33 cellular contexts compared by ENCODE assay signal in genomic region chr7:50775231-50775630, GRCh38.
"Had no signal": no experiment of that assay in that cellular context is flagged by ENCODE, and none has a peak within 500 bp of the region (broad histone marks: within the 10 kb centered on the region; RNA-seq: fewer than 3 reads in every experiment).

No MANE protein-coding gene starts in this region.

- FAIRE-seq: colon, endometrium, frontal cortex, keratinocyte, small intestine had no signal

- H3K27ac Mint-ChIP-seq: activated CD4-positive, alpha-beta memory T cell treated with anti-CD3 and anti-CD28 coated beads, Interleukin-2, amount 10 ng/mL, durations not matched to agents 7 days and 5 days; activated CD4-positive, alpha-beta T cell treated with anti-CD3 and anti-CD28 coated beads, Interleukin-2, amount 10 ng/mL, durations not matched to agents 7 days and 5 days; activated naive CD4-positive, alpha-beta T cell treated with anti-CD3 and anti-CD28 coated beads, Interleukin-2, amount 50 U/mL, for 24 hours; activated T-helper 17 cell treated with anti-CD3 and anti-CD28 coated beads, Interleukin-2, amount 50 U/mL, for 72 hours; nephron; stimulated activated naive B cell treated with anti-CD40 and anti-IgM and Interleukin-4, amounts not matched to agents 10 μg/mL and 1 μg/mL and 100 μg/mL, for 72 hours; T-helper 1 cell treated with Interleukin-12 subunit alpha and Interleukin-12 subunit beta and Interleukin-4 antibody, amounts not matched to agents 30 μg/mL and 1 μg/mL, for 36 hours had no signal

- H3K36me3 ChIP-seq: ovary, prostate gland, sigmoid colon, transverse colon, uterus had no signal

- H3K27me3 ChIP-seq: ovary, sigmoid colon, transverse colon, uterus had no signal

- DNase-seq: activated CD4-positive, alpha-beta memory T cell treated with anti-CD3 and anti-CD28 coated beads, Interleukin-2, amount 10 ng/mL, durations not matched to agents 7 days and 5 days; activated CD4-positive, alpha-beta T cell treated with anti-CD3 and anti-CD28 coated beads for 1 hour; activated CD4-positive, alpha-beta T cell treated with anti-CD3 and anti-CD28 coated beads, Interleukin-2, amount 10 ng/mL, durations not matched to agents 7 days and 5 days; activated gamma-delta T cell treated with Interleukin-2 at 50 U/mL for 16 hours; activated T-cell treated with anti-CD3 and anti-CD28 coated beads, Interleukin-2, amount 50 U/mL, for 4 hours; anterior cingulate cortex; dermis blood vessel endothelial cell; effector CD4-positive, alpha-beta T cell; left cardiac atrium; left ventricle myocardium superior; mucosa of descending colon; ovary; retina; sigmoid colon; small intestine; stimulated activated CD4-positive, alpha-beta T cell treated with anti-CD3 and anti-CD28 coated beads, Interleukin-1b, Interleukin-23, amount 100 ng/mL, for 48 hours; stimulated activated CD4-positive, alpha-beta T cell treated with anti-CD3 and anti-CD28 coated beads, Interleukin-4, amount 100 ng/mL, for 4 hours; stimulated activated CD8-positive, alpha-beta memory T cell treated with anti-CD3 and anti-CD28 coated beads, Interleukin-4, amount 100 ng/mL, for 48 hours; stimulated activated naive B cell treated with anti-CD40 and anti-IgM and Interleukin-4, amounts not matched to agents 10 μg/mL and 1 μg/mL and 100 μg/mL, for 72 hours; SW 1271; T1000; transverse colon; uterus had no signal

- H3K9me3 Mint-ChIP-seq: activated CD4-positive, alpha-beta T cell treated with anti-CD3 and anti-CD28 coated beads, Interleukin-2, amount 10 ng/mL, durations not matched to agents 7 days and 5 days; activated naive CD4-positive, alpha-beta T cell treated with anti-CD3 and anti-CD28 coated beads, Interleukin-2, amount 50 U/mL, for 24 hours; activated T-cell treated with anti-CD3 and anti-CD28 coated beads, Interleukin-2, amount 50 U/mL, for 4 hours; activated T-helper 17 cell treated with anti-CD3 and anti-CD28 coated beads, Interleukin-2, amount 50 U/mL, for 72 hours; T-helper 1 cell treated with Interleukin-12 subunit alpha and Interleukin-12 subunit beta and Interleukin-4 antibody, amounts not matched to agents 30 μg/mL and 1 μg/mL, for 36 hours had no signal

- H3K4me1 Mint-ChIP-seq: activated CD4-positive, alpha-beta memory T cell treated with anti-CD3 and anti-CD28 coated beads, Interleukin-2, amount 10 ng/mL, durations not matched to agents 7 days and 5 days; activated CD4-positive, alpha-beta T cell treated with anti-CD3 and anti-CD28 coated beads, Interleukin-2, amount 10 ng/mL, durations not matched to agents 7 days and 5 days; activated naive CD4-positive, alpha-beta T cell treated with anti-CD3 and anti-CD28 coated beads, Interleukin-2, amount 50 U/mL, for 24 hours; activated T-helper 17 cell treated with anti-CD3 and anti-CD28 coated beads, Interleukin-2, amount 50 U/mL, for 72 hours; stimulated activated naive B cell treated with anti-CD40 and anti-IgM and Interleukin-4, amounts not matched to agents 10 μg/mL and 1 μg/mL and 100 μg/mL, for 72 hours had no signal

- H3K27ac ChIP-seq: epithelial cell of prostate, ovary, prostate gland, sigmoid colon, transverse colon, uterus had no signal

- H3K9me3 ChIP-seq: mucosa of descending colon, ovary, prostate gland, sigmoid colon, transverse colon, uterus had no signal

- H3K36me3 Mint-ChIP-seq: stimulated activated naive B cell treated with anti-CD40 and anti-IgM and Interleukin-4, amounts not matched to agents 10 μg/mL and 1 μg/mL and 100 μg/mL, for 72 hours had no signal

- H3K4me3 ChIP-seq: mucosa of descending colon, ovary, prostate gland, sigmoid colon, transverse colon, uterus had no signal

- H3K27me3 Mint-ChIP-seq: activated T-helper 17 cell treated with anti-CD3 and anti-CD28 coated beads, Interleukin-2, amount 50 U/mL, for 72 hours had no signal

- ATAC-seq: activated T-cell treated with anti-CD3 and anti-CD28 coated beads, Interleukin-2, amount 50 U/mL, for 4 hours; activated T-helper 17 cell treated with anti-CD3 and anti-CD28 coated beads, Interleukin-2, amount 50 U/mL, for 72 hours; left cardiac atrium; left ventricle myocardium superior; mucosa of descending colon; stimulated activated naive B cell treated with anti-CD40 and anti-IgM and Interleukin-4, amounts not matched to agents 10 μg/mL and 1 μg/mL and 100 μg/mL, for 72 hours had no signal

- H3K4me1 ChIP-seq: uterus had no signal

- H3K4me3 Mint-ChIP-seq: activated CD4-positive, alpha-beta memory T cell treated with anti-CD3 and anti-CD28 coated beads, Interleukin-2, amount 10 ng/mL, durations not matched to agents 7 days and 5 days; activated CD4-positive, alpha-beta T cell treated with anti-CD3 and anti-CD28 coated beads, Interleukin-2, amount 10 ng/mL, durations not matched to agents 7 days and 5 days; activated naive CD4-positive, alpha-beta T cell treated with anti-CD3 and anti-CD28 coated beads, Interleukin-2, amount 50 U/mL, for 24 hours; activated T-cell treated with anti-CD3 and anti-CD28 coated beads, Interleukin-2, amount 50 U/mL, for 4 hours; activated T-helper 17 cell treated with anti-CD3 and anti-CD28 coated beads, Interleukin-2, amount 50 U/mL, for 72 hours; nephron; stimulated activated naive B cell treated with anti-CD40 and anti-IgM and Interleukin-4, amounts not matched to agents 10 μg/mL and 1 μg/mL and 100 μg/mL, for 72 hours; T-helper 1 cell treated with Interleukin-12 subunit alpha and Interleukin-12 subunit beta and Interleukin-4 antibody, amounts not matched to agents 30 μg/mL and 1 μg/mL, for 36 hours had no signal
